27 cellular contexts compared by ENCODE assay signal in genomic region chr12:103868215-103868614, GRCh38. TPM values are rescaled to one million over a fixed set of nuclear protein-coding genes. Genes with fewer than 3 reads are reported as not detected.
DNase-seq lines count a peak whose midpoint lies in the region; ATAC-seq, FAIRE-seq and TF ChIP-seq lines count a peak whose summit lies in the region.
"Had no signal": no experiment of that assay in that cellular context is flagged by ENCODE, and none has a peak within 500 bp of the region (broad histone marks: within the 10 kb centered on the region; RNA-seq: fewer than 3 reads in every experiment).

No MANE protein-coding gene starts in this region.

- no peaks in the 10 kb centered on the region for H3K9me3 Mint-ChIP-seq in astrocyte (ENCODE audit: unreplicated experiment)
- H3K9me3 Mint-ChIP-seq: activated naive CD8-positive, alpha-beta T cell treated with anti-CD3 and anti-CD28 coated beads, Interleukin-2, amount 10 ng/mL, durations not matched to agents 7 days and 5 days had no signal

- peak; percentile 81 for ATAC-seq in thoracic aorta (ENCODE audit: insufficient number of reproducible peaks, low FRiP score, low read depth)
- no peak for ATAC-seq in HG02981 (IDR thresholded peaks at IDR 0.05; ENCODE audit: unreplicated experiment)
- ATAC-seq: activated CD4-positive, alpha-beta T cell treated with anti-CD3 and anti-CD28 coated beads for 36 hours; left cardiac atrium; psoas muscle had no signal

- no peaks in the 10 kb centered on the region for H3K9me3 ChIP-seq in astrocyte (ENCODE audit: insufficient read depth, low read depth, low read length)
- H3K9me3 ChIP-seq in muscle layer of duodenum (ENCODE audit: control insufficient read depth in 1 of 2, low read length in 2 of 2) = no peaks in the 10 kb centered on the region
- H3K9me3 ChIP-seq in thoracic aorta = no peaks in the 10 kb centered on the region
- H3K9me3 ChIP-seq: breast epithelium, neutrophil, psoas muscle had no signal

- H3K9ac ChIP-seq in astrocyte (ENCODE audit: low read length) = no peak overlapping the region

- H3K4me3 ChIP-seq in astrocyte (ENCODE audit: insufficient read depth, low read depth, low read length) = no peak overlapping the region
- H3K4me3 ChIP-seq in muscle layer of duodenum (ENCODE audit: low read depth in 1 of 2, low read length in 2 of 2) = no peak overlapping the region
- no peak overlapping the region for H3K4me3 ChIP-seq in thoracic aorta
- H3K4me3 ChIP-seq: breast epithelium, psoas muscle had no signal

- peaks cover 4% of the 10 kb centered on the region for H3K4me1 Mint-ChIP-seq in astrocyte (ENCODE audit: low read depth, unreplicated experiment)
- H3K4me1 Mint-ChIP-seq: activated CD4-positive, alpha-beta T cell treated with anti-CD3 and anti-CD28 coated beads for 36 hours; activated naive CD8-positive, alpha-beta T cell treated with anti-CD3 and anti-CD28 coated beads, Interleukin-2, amount 10 ng/mL, durations not matched to agents 7 days and 5 days had no signal

- peak; percentile 73 for DNase-seq in EH (ENCODE audit: low read depth)
- peak; percentile 84 for DNase-seq in astrocyte (ENCODE audit: low read depth)
- no peak for DNase-seq in thoracic aorta (ENCODE audit: low spot score)
- no peak for DNase-seq in activated CD4-positive, CD25-positive, alpha-beta regulatory T cell (lab: John Stamatoyannopoulos, UW)
- no peak for DNase-seq in NCI-H1048 (lab: John Stamatoyannopoulos, UW)
- DNase-seq in SK-N-DZ (ENCODE audit: low spot score) = no peak
- DNase-seq: ACHN; activated CD4-positive, alpha-beta T cell treated with anti-CD3 and anti-CD28 coated beads for 36 hours; activated CD8-positive, alpha-beta memory T cell treated with anti-CD3 and anti-CD28 coated beads for 24 hours; activated effector memory CD4-positive, alpha-beta T cell treated with anti-CD3 and anti-CD28 coated beads, Interleukin-2, amount 50 U/mL, for 16 hours; activated naive CD8-positive, alpha-beta T cell treated with anti-CD3 and anti-CD28 coated beads, Interleukin-2, amount 10 ng/mL, durations not matched to agents 7 days and 5 days; activated T-cell treated with anti-CD3 and anti-CD28 coated beads, Interleukin-2, amount 50 U/mL, for 1 hour; C1 segment of cervical spinal cord; COR-L47; DMS53; effector CD8-positive, alpha-beta T cell; foreskin melanocyte; left cardiac atrium; NCI-H1436 treated with DMSO at 0.1 percent for 48 hours; NCI-H510A; psoas muscle; stimulated activated naive CD4-positive, alpha-beta T cell treated with Interleukin-2 at 50 U/mL for 16 hours had no signal

- H3K27ac Mint-ChIP-seq in astrocyte (ENCODE audit: unreplicated experiment) = no peak overlapping the region
- H3K27ac Mint-ChIP-seq: activated CD4-positive, alpha-beta T cell treated with anti-CD3 and anti-CD28 coated beads for 36 hours; activated naive CD8-positive, alpha-beta T cell treated with anti-CD3 and anti-CD28 coated beads, Interleukin-2, amount 10 ng/mL, durations not matched to agents 7 days and 5 days had no signal

- H3K27me3 ChIP-seq in astrocyte (ENCODE audit: insufficient read depth, low read length) = no peaks in the 10 kb centered on the region
- H3K27me3 ChIP-seq in muscle layer of duodenum (ENCODE audit: low read depth, low read length) = no peaks in the 10 kb centered on the region
- no peaks in the 10 kb centered on the region for H3K27me3 ChIP-seq in thoracic aorta (replicated peaks; ENCODE audit: insufficient read depth)
- H3K27me3 ChIP-seq: breast epithelium, neutrophil had no signal

- no peaks in the 10 kb centered on the region for H3K79me2 ChIP-seq in astrocyte (ENCODE audit: insufficient read depth, low read length)

- H3K27me3 Mint-ChIP-seq in astrocyte (ENCODE audit: low read depth, unreplicated experiment) = peaks cover 2% of the 10 kb centered on the region
- H3K27me3 Mint-ChIP-seq: activated CD4-positive, alpha-beta T cell treated with anti-CD3 and anti-CD28 coated beads for 36 hours had no signal

- no peak for FAIRE-seq in astrocyte (lab: Jason Lieb, UNC)
- FAIRE-seq: G401.6 had no signal

- no peak overlapping the region for H2AFZ ChIP-seq in astrocyte (ENCODE audit: low read depth, low read length)

- no peak for TF ChIP-seq CTCF in astrocyte (IDR thresholded peaks at IDR 0.05; ENCODE audit: insufficient read depth, low read depth, low read length)
- no peak for TF ChIP-seq CTCF in thoracic aorta (IDR thresholded peaks at IDR 0.05)

- no peaks in the 10 kb centered on the region for H4K20me1 ChIP-seq in astrocyte (ENCODE audit: insufficient read depth, low read length)

- no peaks in the 10 kb centered on the region for H3K36me3 Mint-ChIP-seq in astrocyte (ENCODE audit: low read depth, unreplicated experiment)
- H3K36me3 Mint-ChIP-seq: activated naive CD8-positive, alpha-beta T cell treated with anti-CD3 and anti-CD28 coated beads, Interleukin-2, amount 10 ng/mL, durations not matched to agents 7 days and 5 days had no signal

- H3K4me1 ChIP-seq in astrocyte (ENCODE audit: insufficient read depth, low read length) (no peaks in the 10 kb centered on the region), muscle layer of duodenum (ENCODE audit: control insufficient read depth in 1 of 2, insufficient read depth in 2 of 2, low read length in 2 of 2) (no peaks in the 10 kb centered on the region), thoracic aorta (ENCODE audit: control insufficient read depth in 1 of 2, low read depth in 2 of 2) (peaks cover 4 to 54% of the 10 kb centered on the region in 2 donors)
- H3K4me1 ChIP-seq: breast epithelium, psoas muscle had no signal

- no peak overlapping the region for H3K4me2 ChIP-seq in astrocyte (ENCODE audit: low read length)

- H3K4me3 Mint-ChIP-seq in astrocyte (ENCODE audit: unreplicated experiment) = no peak overlapping the region
- H3K4me3 Mint-ChIP-seq: activated CD4-positive, alpha-beta T cell treated with anti-CD3 and anti-CD28 coated beads for 36 hours; activated naive CD8-positive, alpha-beta T cell treated with anti-CD3 and anti-CD28 coated beads, Interleukin-2, amount 10 ng/mL, durations not matched to agents 7 days and 5 days had no signal

- H3K36me3 ChIP-seq in astrocyte (ENCODE audit: insufficient read depth, low read length) (no peaks in the 10 kb centered on the region), muscle layer of duodenum (ENCODE audit: control insufficient read depth in 1 of 2, insufficient read depth in 2 of 2, low read length in 2 of 2) (no peaks in the 10 kb centered on the region), thoracic aorta (no peaks in the 10 kb centered on the region)
- H3K36me3 ChIP-seq: breast epithelium, neutrophil had no signal

- no peak overlapping the region for H3K27ac ChIP-seq in astrocyte (ENCODE audit: low read depth, low read length)
- peak overlapping the region; percentile 30 for H3K27ac ChIP-seq in muscle layer of duodenum (ENCODE audit: low read length)
- peak overlapping the region; percentile 82 to 91 for H3K27ac ChIP-seq in thoracic aorta
- H3K27ac ChIP-seq: neutrophil, psoas muscle had no signal

RNA-seq across cellular contexts. Expression of gene NT5DC3, which starts 27.2 kb away (rescaled TPM):
- total RNA-seq in astrocyte (12.0 and 13.6 TPM in 2 replicates), thoracic aorta (10 to 100 TPM; 36.0 to 62.4 TPM)
- polyA plus RNA-seq in SK-N-DZ (2014; cell fraction: cytosol; rRNA removed) = 10.6 and 12.0 TPM in 2 replicates
- polyA plus RNA-seq in SK-N-DZ (2014; cell fraction: nucleus; rRNA removed) = 14.7 and 25.0 TPM in 2 replicates

Comparison
In these comparisons a context has a peak if more than half of its experiments do, and no peak if none do; other contexts are left out.
1. DNase-seq: peak in EH (single experiment) and astrocyte (single experiment); none in thoracic aorta (single experiment), activated CD4-positive, CD25-positive, alpha-beta regulatory T cell (0 of 4), NCI-H1048 (single experiment) and SK-N-DZ (single experiment).